Comparison of ENCODE assay signal across 9 cellular contexts in genomic region chr9:135701067-135701967, GRCh38. TPM values are rescaled to one million over a fixed set of nuclear protein-coding genes. Genes with fewer than 3 reads are reported as not detected.
DNase-seq lines count a peak whose midpoint lies in the region; ATAC-seq and TF ChIP-seq lines count a peak whose summit lies in the region.
"Had no signal": no experiment of that assay in that cellular context is flagged by ENCODE, and none has a peak within 500 bp of the region (broad histone marks: within the 10 kb centered on the region; RNA-seq: fewer than 3 reads in every experiment).

No MANE protein-coding gene starts in this region.

- no peaks in the 10 kb centered on the region for H3K9me3 Mint-ChIP-seq in effector memory CD8-positive, alpha-beta T cell
- H3K9me3 Mint-ChIP-seq: nephron had no signal

- DNase-seq in NCI-H1417 (lab: John Stamatoyannopoulos, UW) (peak in 2 of 3 experiments; percentile 18 to 21), NCI-H1417 treated with DMSO at 0.1 percent for 48 hours (lab: John Stamatoyannopoulos, UW) (no peak), RWPE2 (ENCODE audit: low spot score) (no peak), spleen (no peak), NCI-H187 treated with DMSO at 0.1 percent for 48 hours (lab: John Stamatoyannopoulos, UW) (no peak), posterior vena cava (ENCODE audit: low spot score) (no peak)
- peak; percentile 7 to 17 (median 16) for DNase-seq in effector memory CD8-positive, alpha-beta T cell

- 23 to 41% (median 25%) methylated on average over 18 to 40 of the region's 40 CpGs for WGBS in spleen, 5 donors

- H3K27ac ChIP-seq in RWPE2 (ENCODE audit: poor library complexity, severe bottlenecking) (no peak overlapping the region), spleen (no peak overlapping the region)

- peaks cover 21% of the 10 kb centered on the region for H3K27me3 ChIP-seq in RWPE2 (ENCODE audit: insufficient read depth, poor library complexity, severe bottlenecking)
- H3K27me3 ChIP-seq in spleen (replicated peaks in 1 of 7): peaks cover 0 to 64% (median 26%) of the 10 kb centered on the region in 7 donors

- H3K4me1 ChIP-seq in RWPE2 (ENCODE audit: insufficient read depth, poor library complexity, severe bottlenecking) (no peaks in the 10 kb centered on the region), spleen (peaks cover 0 to 47% (median 21%) of the 10 kb centered on the region in 6 donors)

- ATAC-seq in RWPE2 (ENCODE audit: low read depth) (peak; percentile 6; the same call in 1 of the 3 replicates), HG02763 (IDR thresholded peaks at IDR 0.05; ENCODE audit: unreplicated experiment) (no peak)
- ATAC-seq in effector memory CD8-positive, alpha-beta T cell (replicated peaks): peak; percentile 82

- no peak overlapping the region for H3K27ac Mint-ChIP-seq in effector memory CD8-positive, alpha-beta T cell
- H3K27ac Mint-ChIP-seq: nephron had no signal

- H3K4me3 ChIP-seq in RWPE2 (ENCODE audit: severe bottlenecking) (no peak overlapping the region), spleen (peak overlapping the region in 5 of 8 donors; percentile 1 to 55 (median 9))

- H3K9me3 ChIP-seq in RWPE2 (ENCODE audit: severe bottlenecking): no peaks in the 10 kb centered on the region
- no peaks in the 10 kb centered on the region for H3K9me3 ChIP-seq in spleen

- TF ChIP-seq CTCF in RWPE2 (IDR thresholded peaks at IDR 0.05; ENCODE audit: poor library complexity, severe bottlenecking): no peak
- TF ChIP-seq CTCF in spleen (IDR thresholded peaks at IDR 0.05 in 8 of 11, conservative IDR thresholded peaks at IDR 0.05 in 3 of 11): no peak

- H3K4me3 Mint-ChIP-seq in effector memory CD8-positive, alpha-beta T cell: no peak overlapping the region

- no peaks in the 10 kb centered on the region for H3K36me3 Mint-ChIP-seq in effector memory CD8-positive, alpha-beta T cell (ENCODE audit: insufficient read depth)

- intact Hi-C loops in spleen (cut with DNase I; ENCODE audit: low total_unique reads): no loop called here
- intact Hi-C loops in posterior vena cava (cut with DNase I): no loop called here

- no peaks in the 10 kb centered on the region for H3K36me3 ChIP-seq in RWPE2 (ENCODE audit: low read depth)
- H3K36me3 ChIP-seq in spleen: no peaks in the 10 kb centered on the region

- H3K4me1 Mint-ChIP-seq in effector memory CD8-positive, alpha-beta T cell (ENCODE audit: low read depth in 2 of 2): no peaks in the 10 kb centered on the region

- no peak for TF ChIP-seq POLR2A in spleen (IDR thresholded peaks at IDR 0.05)

- peaks cover 6 to 31% of the 10 kb centered on the region in 2 donors for H3K27me3 Mint-ChIP-seq in effector memory CD8-positive, alpha-beta T cell

RNA-seq across cellular contexts. Expression of gene KCNT1, which starts 0.7 kb away (rescaled TPM):
- 10 to 100 TPM in 6 of 7 donors, 1 to 10 TPM in 1; 8.3 to 41.5 (median 27.0) TPM for total RNA-seq in spleen
- polyA plus RNA-seq in spleen: 10 to 100 TPM in 1 of 3 donors, 1 to 10 TPM in 2; 1.0 to 18.4 (median 5.6) TPM
- under 1 TPM; 0.28 to 0.38 TPM for total RNA-seq in posterior vena cava

RNA-seq across cellular contexts. Expression of gene SOHLH1, which starts 2.0 kb away (rescaled TPM):
- total RNA-seq in spleen (not detected), posterior vena cava (not detected)
- polyA plus RNA-seq in spleen: under 1 TPM in 2 of 3 donors, not detected in 1; 0.07 to 0.10 TPM

RNA-seq across cellular contexts. Expression of gene LCN9, which starts 38.2 kb away (rescaled TPM):
- not detected for total RNA-seq in spleen
- not detected for polyA plus RNA-seq in spleen
- not detected for total RNA-seq in posterior vena cava

Comparison
In these comparisons a context has a peak if more than half of its experiments do, and no peak if none do; other contexts are left out.
1. DNase-seq: peak in NCI-H1417 (2 of 3) and effector memory CD8-positive, alpha-beta T cell (3 of 3); none in NCI-H1417 treated with DMSO at 0.1 percent for 48 hours (single experiment), RWPE2 (single experiment), spleen (single experiment), NCI-H187 treated with DMSO at 0.1 percent for 48 hours (single experiment) and posterior vena cava (single experiment).
2. RNA of gene KCNT1, which starts 0.7 kb away (total RNA-seq): 8.3 to 41.5 TPM in spleen; 0.28 to 0.38 TPM in posterior vena cava; every median in the first group is over 4 times any median in the second.